ENCODE assay signal across 8 cellular contexts in genomic region chrX:119638725-119639471, GRCh38. TPM values are rescaled to one million over a fixed set of nuclear protein-coding genes. Genes with fewer than 3 reads are reported as not detected.
DNase-seq lines count a peak whose midpoint lies in the region; ATAC-seq and TF ChIP-seq lines count a peak whose summit lies in the region.

No MANE protein-coding gene starts in this region.

- no peak overlapping the region for H3K4me3 Mint-ChIP-seq in stimulated activated naive CD8-positive, alpha-beta T cell treated with anti-CD3 and anti-CD28 coated beads, Interleukin-15, amount 100 ng/mL, for 72 hours

- DNase-seq in stimulated activated naive CD8-positive, alpha-beta T cell treated with anti-CD3 and anti-CD28 coated beads, Interleukin-15, Interleukin-2, amounts not matched to agents 100 U/mL and 50 U/mL, for 24 hours: no peak
- no peak for DNase-seq in stimulated activated naive CD8-positive, alpha-beta T cell treated with anti-CD3 and anti-CD28 coated beads, Interleukin-15, amount 100 ng/mL, for 72 hours
- DNase-seq in neuronal stem cell (ENCODE audit: low spot score) (no peak), foreskin keratinocyte (no peak), smooth muscle cell (lab: John Stamatoyannopoulos, UW; ENCODE audit: unreplicated experiment) (no peak), BE2C (no peak)

- H3K4ac ChIP-seq in neuronal stem cell (ENCODE audit: low read length): no peak overlapping the region

- peaks cover 67% of the 10 kb centered on the region for H3K4me1 ChIP-seq in OCI-LY3 (ENCODE audit: low read length)
- no peaks in the 10 kb centered on the region for H3K4me1 ChIP-seq in neuronal stem cell (ENCODE audit: control insufficient read depth in 2 of 2, insufficient read depth in 1 of 2, low read depth in 1 of 2, low read length in 2 of 2)
- no peaks in the 10 kb centered on the region for H3K4me1 ChIP-seq in foreskin keratinocyte
- H3K4me1 ChIP-seq in smooth muscle cell (ENCODE audit: low read depth): no peaks in the 10 kb centered on the region
- H3K4me1 ChIP-seq in BE2C: no peaks in the 10 kb centered on the region

- no peak overlapping the region for H3K23ac ChIP-seq in neuronal stem cell (ENCODE audit: low read depth, low read length, poor library complexity)

- WGBS in neuronal stem cell (ENCODE audit: extremely low coverage in 2 of 2, insufficient read length in 2 of 2, insufficient replicate concordance in 1 of 2), 2 donors: no CpG with 5 or more reads among the region's 10 CpGs
- 74% methylated on average over 10 of the region's 10 CpGs for WGBS in smooth muscle cell (ENCODE audit: low lambda C conversion rate)

- no peak overlapping the region for H3K18ac ChIP-seq in neuronal stem cell (ENCODE audit: low read length)

- no peak overlapping the region for H4K8ac ChIP-seq in neuronal stem cell (ENCODE audit: low read depth, low read length)

- no peaks in the 10 kb centered on the region for H3F3A ChIP-seq in smooth muscle cell (ENCODE audit: low read depth)

- H3K27me3 ChIP-seq in OCI-LY3 (ENCODE audit: low read depth, low read length) (no peaks in the 10 kb centered on the region), neuronal stem cell (ENCODE audit: control insufficient read depth in 3 of 3, insufficient read depth in 3 of 3, low read depth in 1 of 3, low read length in 3 of 3) (no peaks in the 10 kb centered on the region), foreskin keratinocyte (no peaks in the 10 kb centered on the region), smooth muscle cell (ENCODE audit: low read depth) (no peaks in the 10 kb centered on the region), BE2C (no peaks in the 10 kb centered on the region)

- no peaks in the 10 kb centered on the region for H3K9me3 Mint-ChIP-seq in stimulated activated naive CD8-positive, alpha-beta T cell treated with anti-CD3 and anti-CD28 coated beads, Interleukin-15, amount 100 ng/mL, for 72 hours

- H3K27ac Mint-ChIP-seq in stimulated activated naive CD8-positive, alpha-beta T cell treated with anti-CD3 and anti-CD28 coated beads, Interleukin-15, amount 100 ng/mL, for 72 hours: no peak overlapping the region

- peak overlapping the region; percentile 59 for H3K4me2 ChIP-seq in OCI-LY3 (ENCODE audit: low read length)
- H3K4me2 ChIP-seq in neuronal stem cell (ENCODE audit: insufficient read depth, low read length, poor library complexity, severe bottlenecking): no peak overlapping the region
- H3K4me2 ChIP-seq in smooth muscle cell: no peak overlapping the region

- H3K36me3 ChIP-seq in OCI-LY3 (replicated peaks; ENCODE audit: low read depth, low read length) (peaks cover 66% of the 10 kb centered on the region), neuronal stem cell (replicated peaks in 1 of 2; ENCODE audit: control insufficient read depth in 2 of 2, insufficient read depth in 2 of 2, low read length in 2 of 2) (peaks cover 0 to 13% of the 10 kb centered on the region in 2 donors), smooth muscle cell (ENCODE audit: low read depth) (no peaks in the 10 kb centered on the region), BE2C (peaks cover 25% of the 10 kb centered on the region)

- peak; percentile 55 for ATAC-seq in stimulated activated naive CD8-positive, alpha-beta T cell treated with anti-CD3 and anti-CD28 coated beads, Interleukin-15, Interleukin-2, amounts not matched to agents 100 U/mL and 50 U/mL, for 24 hours
- ATAC-seq in stimulated activated naive CD8-positive, alpha-beta T cell treated with anti-CD3 and anti-CD28 coated beads, Interleukin-15, amount 100 ng/mL, for 72 hours: no peak
- ATAC-seq in HG02938 (IDR thresholded peaks at IDR 0.05; ENCODE audit: unreplicated experiment) (peak; percentile 67), foreskin keratinocyte (no peak)

- H3K9me3 ChIP-seq in OCI-LY3 (ENCODE audit: insufficient read depth, low read length) (no peaks in the 10 kb centered on the region), neuronal stem cell (replicated peaks in 1 of 2; ENCODE audit: control insufficient read depth in 2 of 2, insufficient read depth in 1 of 2, low read depth in 1 of 2, low read length in 2 of 2) (no peaks in the 10 kb centered on the region), smooth muscle cell (replicated peaks; ENCODE audit: low read depth) (no peaks in the 10 kb centered on the region), BE2C (no peaks in the 10 kb centered on the region)

- H3K79me2 ChIP-seq in OCI-LY3 (ENCODE audit: low read length): peaks cover 22% of the 10 kb centered on the region
- H3K79me2 ChIP-seq in smooth muscle cell (ENCODE audit: low read depth): no peaks in the 10 kb centered on the region

- no peaks in the 10 kb centered on the region for H3K27me3 Mint-ChIP-seq in stimulated activated naive CD8-positive, alpha-beta T cell treated with anti-CD3 and anti-CD28 coated beads, Interleukin-15, amount 100 ng/mL, for 72 hours

- no peak overlapping the region for H2BK5ac ChIP-seq in neuronal stem cell (ENCODE audit: low read length)

- no peak overlapping the region for H3K14ac ChIP-seq in neuronal stem cell (ENCODE audit: low read length)

- H3K79me1 ChIP-seq in neuronal stem cell (ENCODE audit: low read depth, low read length): no peaks in the 10 kb centered on the region

- H2BK15ac ChIP-seq in neuronal stem cell (ENCODE audit: low read length): no peak overlapping the region

- peak overlapping the region; percentile 94 for H3K27ac ChIP-seq in OCI-LY3 (ENCODE audit: low read length)
- H3K27ac ChIP-seq in neuronal stem cell (replicated peaks; ENCODE audit: low read length): no peak overlapping the region
- H3K27ac ChIP-seq in foreskin keratinocyte: no peak overlapping the region
- no peak overlapping the region for H3K27ac ChIP-seq in smooth muscle cell (ENCODE audit: low read depth)

- H2BK12ac ChIP-seq in neuronal stem cell (ENCODE audit: low read length): no peak overlapping the region

- H2AK5ac ChIP-seq in neuronal stem cell (ENCODE audit: low read depth, low read length): no peak overlapping the region

- H3K9ac ChIP-seq in OCI-LY3 (ENCODE audit: low read length) (peak overlapping the region; percentile 45), neuronal stem cell (ENCODE audit: low read depth, low read length, poor library complexity) (no peak overlapping the region), smooth muscle cell (ENCODE audit: low read depth) (no peak overlapping the region)

- TF ChIP-seq CTCF in OCI-LY3 (IDR thresholded peaks at IDR 0.05; ENCODE audit: low read depth, low read length) (0 out of 2 replicates have a peak, but pooled peaks have one; percentile 15), foreskin keratinocyte (conservative IDR thresholded peaks at IDR 0.05) (no peak), smooth muscle cell (IDR thresholded peaks at IDR 0.05; ENCODE audit: borderline replicate concordance, insufficient read depth, poor library complexity, severe bottlenecking) (no peak), BE2C (IDR thresholded peaks at IDR 0.05; ENCODE audit: low read depth, low read length) (no peak)

- no peak overlapping the region for H2AFZ ChIP-seq in OCI-LY3 (ENCODE audit: low read depth, low read length)
- no peak overlapping the region for H2AFZ ChIP-seq in neuronal stem cell (ENCODE audit: low read length)
- H2AFZ ChIP-seq in smooth muscle cell (ENCODE audit: low read depth): no peak overlapping the region

- H2BK120ac ChIP-seq in neuronal stem cell (ENCODE audit: low read depth, low read length): no peak overlapping the region

- peak overlapping the region; percentile 39; the same call in 1 of the 2 replicates for H3K4me3 ChIP-seq in OCI-LY3 (ENCODE audit: low read length)
- H3K4me3 ChIP-seq in neuronal stem cell (ENCODE audit: low read length in 2 of 2): no peak overlapping the region
- no peak overlapping the region for H3K4me3 ChIP-seq in smooth muscle cell
- H3K4me3 ChIP-seq in BE2C (ENCODE audit: low read depth, low read length): no peak overlapping the region

- peaks cover 3% of the 10 kb centered on the region; the same call in 1 of the 2 replicates for H4K20me1 ChIP-seq in OCI-LY3 (ENCODE audit: insufficient read depth, low read length)
- H4K20me1 ChIP-seq in smooth muscle cell (ENCODE audit: low read depth): no peaks in the 10 kb centered on the region

- H3K4me1 Mint-ChIP-seq in stimulated activated naive CD8-positive, alpha-beta T cell treated with anti-CD3 and anti-CD28 coated beads, Interleukin-15, amount 100 ng/mL, for 72 hours: peaks cover 57% of the 10 kb centered on the region

- H4K91ac ChIP-seq in neuronal stem cell (ENCODE audit: low read depth, low read length, poor library complexity): no peak overlapping the region

RNA-seq across cellular contexts. Expression of gene NKRF, which starts 32.7 kb away (rescaled TPM):
- 8.6 TPM for polyA plus RNA-seq in neuronal stem cell (2013, experiment 1 of 2)
- 8.8 TPM for polyA plus RNA-seq in neuronal stem cell (2013, experiment 2 of 2)
- total RNA-seq in foreskin keratinocyte: 12.8 and 13.8 TPM in 2 replicates
- polyA plus RNA-seq in foreskin keratinocyte: 5.4 and 6.5 TPM in 2 replicates
- 5.6 and 8.0 TPM in 2 replicates for total RNA-seq in smooth muscle cell
- 2.4 and 4.0 TPM in 2 replicates for polyA plus RNA-seq in smooth muscle cell
- 16.9 TPM for polyA plus RNA-seq in BE2C (2012; ENCODE audit: insufficient read depth, insufficient read length, low read depth)

RNA-seq across cellular contexts. Expression of gene SEPTIN6, which starts 54.1 kb away (rescaled TPM):
- polyA plus RNA-seq in neuronal stem cell (2013, experiment 1 of 2): 24.3 TPM
- polyA plus RNA-seq in neuronal stem cell (2013, experiment 2 of 2): 25.3 TPM
- total RNA-seq in foreskin keratinocyte (7.5 and 16.3 TPM in 2 replicates), smooth muscle cell (58.1 and 75.1 TPM in 2 replicates)
- polyA plus RNA-seq in foreskin keratinocyte (7.3 and 14.3 TPM in 2 replicates), smooth muscle cell (50.6 and 58.4 TPM in 2 replicates)
- polyA plus RNA-seq in BE2C (2012; ENCODE audit: insufficient read depth, insufficient read length, low read depth): 104 TPM

Comparison
In these comparisons a context has a peak if more than half of its experiments do, and no peak if none do; other contexts are left out.
1. ATAC-seq: peak in stimulated activated naive CD8-positive, alpha-beta T cell treated with anti-CD3 and anti-CD28 coated beads, Interleukin-15, Interleukin-2, amounts not matched to agents 100 U/mL and 50 U/mL, for 24 hours (single experiment) and HG02938 (single experiment); none in stimulated activated naive CD8-positive, alpha-beta T cell treated with anti-CD3 and anti-CD28 coated beads, Interleukin-15, amount 100 ng/mL, for 72 hours (single experiment) and foreskin keratinocyte (single experiment).